30 cellular contexts compared by ENCODE assay signal in the genomic region with DNA sequence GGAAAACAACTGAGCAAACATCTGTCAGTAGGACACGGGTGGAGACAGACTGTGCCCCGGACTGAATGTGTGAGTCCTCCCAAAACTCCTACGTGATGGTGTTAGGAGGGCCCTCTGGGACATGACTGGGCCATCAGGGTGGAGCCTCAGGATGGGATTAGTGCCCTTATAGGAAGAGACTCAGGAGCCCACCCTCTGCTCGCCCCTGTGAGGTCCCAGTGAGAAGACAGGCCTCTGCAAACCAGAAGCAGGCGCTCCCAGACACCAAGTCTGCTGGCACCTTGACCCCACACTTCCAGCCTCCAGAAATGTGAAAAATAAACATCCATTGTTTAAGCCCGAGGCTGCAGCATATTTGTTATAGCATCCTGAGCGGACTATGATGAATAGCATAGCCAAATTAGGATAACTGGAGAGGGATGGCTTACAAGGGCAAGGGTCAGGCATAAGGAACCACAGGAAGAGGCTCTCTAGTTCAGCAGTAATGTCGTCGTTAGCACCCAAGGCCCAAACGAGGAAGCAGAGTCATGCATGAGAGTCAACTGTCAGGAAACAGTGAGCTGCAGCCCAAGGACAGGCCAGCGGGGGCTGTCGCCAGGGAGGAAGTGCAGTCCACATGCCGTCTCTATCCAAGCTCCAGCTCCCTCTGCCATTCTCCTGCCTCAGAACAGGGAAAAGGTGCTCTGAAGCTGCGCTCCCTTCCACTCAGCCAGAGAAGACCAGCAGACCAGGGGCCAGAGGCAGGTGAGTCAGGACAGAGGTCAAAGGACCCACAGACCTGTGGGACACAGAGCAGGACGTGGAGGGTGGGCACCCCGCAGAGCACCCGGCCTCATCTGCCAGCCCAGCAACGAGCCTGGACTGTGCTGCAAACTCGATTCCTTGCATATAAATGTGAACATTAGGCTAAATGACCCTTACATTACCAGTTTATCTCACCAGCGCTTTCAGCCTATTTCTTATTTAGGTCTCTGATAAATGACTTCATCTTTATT. TPM values are rescaled to one million over a fixed set of nuclear protein-coding genes. Genes with fewer than 3 reads are reported as not detected.
A peak's percentile ranks its signal among the peaks of the same experiment; 100 is the strongest.
DNase-seq lines count a peak whose midpoint lies in the region; TF ChIP-seq lines count a peak whose summit lies in the region.
"Had no signal": no experiment of that assay in that cellular context is flagged by ENCODE, and none has a peak within 500 bp of the region (broad histone marks: within the 10 kb centered on the region; RNA-seq: fewer than 3 reads in every experiment).

No MANE protein-coding gene starts in this region.

- 50 to 61% (median 56%) methylated on average over 11 to 20 of the region's 20 CpGs for WGBS in adrenal gland, 4 donors
- WGBS in liver, result 59% methylated on average over 20 of the region's 20 CpGs

- H3K4me3 ChIP-seq in adrenal gland, result no peak overlapping the region
- H3K4me3 ChIP-seq in liver (ENCODE audit: low read depth in 1 of 3, low read length in 3 of 3), result no peak overlapping the region
- H3K4me3 ChIP-seq: dorsolateral prefrontal cortex, GM12878, MG63, skin epidermis had no signal

- intact Hi-C loops in adrenal gland (cut with DNase I), result no loop called here

- no peaks in the 10 kb centered on the region for H3K27me3 ChIP-seq in adrenal gland
- H3K27me3 ChIP-seq in liver (ENCODE audit: control insufficient read depth in 4 of 4, insufficient read depth in 4 of 4, low read length in 3 of 4), result no peaks in the 10 kb centered on the region
- H3K27me3 ChIP-seq: dorsolateral prefrontal cortex, MG63 had no signal

- H3K4me1 ChIP-seq in adrenal gland (replicated peaks in 1 of 2) (no peaks in the 10 kb centered on the region), liver (ENCODE audit: control insufficient read depth in 4 of 4, insufficient read depth in 4 of 4, low read length in 3 of 4) (peaks cover 0 to 3% (median 0%) of the 10 kb centered on the region in 4 donors)

- H3K27ac ChIP-seq in adrenal gland, result peak overlapping the region in 2 of 5 donors; percentile 17 to 29
- no peak overlapping the region for H3K27ac ChIP-seq in liver (ENCODE audit: low read depth in 1 of 2, low read length in 2 of 2)
- H3K27ac ChIP-seq: dorsolateral prefrontal cortex, RWPE1 had no signal

- DNase-seq in CD1c-positive myeloid dendritic cell (ENCODE audit: extremely low spot score) (peak; percentile 1), MV-4-11 (lab: John Stamatoyannopoulos, UW) (peak; percentile 68), adrenal gland (peak in 4 of 7 donors; percentile 18 to 63 (median 32)), NCI-H2081 treated with DMSO at 0.1 percent for 48 hours (lab: John Stamatoyannopoulos, UW) (no peak), HK-2 (ENCODE audit: unreplicated experiment) (no peak)
- DNase-seq in stimulated activated CD8-positive, alpha-beta memory T cell treated with anti-CD3 and anti-CD28 coated beads, Interleukin-4, amount 100 ng/mL, for 48 hours, result no peak
- DNase-seq: ACHN; activated CD8-positive, alpha-beta T cell treated with anti-CD3 and anti-CD28 coated beads for 36 hours; activated effector memory CD4-positive, alpha-beta T cell treated with anti-CD3 and anti-CD28 coated beads, Interleukin-2, amount 50 U/mL, for 16 hours; activated naive CD8-positive, alpha-beta T cell treated with anti-CD3 and anti-CD28 coated beads, Interleukin-2, amount 10 ng/mL, durations not matched to agents 7 days and 5 days; activated T-cell treated with anti-CD3 and anti-CD28 coated beads for 4 hours; C1 segment of cervical spinal cord; Calu3; cerebellar nuclear complex; dorsolateral prefrontal cortex; HCEC 1CT; head of caudate nucleus; IMR-90; kidney glomerular epithelial cell; MG63; naive B cell; NCI-H1694 treated with DMSO at 0.1 percent for 48 hours; NCI-H2171 treated with DMSO at 0.1 percent for 48 hours; NCI-H524; stimulated activated CD4-positive, alpha-beta T cell treated with anti-CD3 and anti-CD28 coated beads, Interleukin-1b, Interleukin-23, amount 100 ng/mL, for 48 hours; T1000 had no signal

- TF ChIP-seq RAD21 in liver (IDR thresholded peaks at IDR 0.05), result no peak

- TF ChIP-seq CTCF in adrenal gland (IDR thresholded peaks at IDR 0.05) (no peak), liver (IDR thresholded peaks at IDR 0.05; ENCODE audit: low read depth, low read length, missing input control) (no peak)

- TF ChIP-seq POLR2A in adrenal gland (IDR thresholded peaks at IDR 0.05), result no peak

- H3K36me3 ChIP-seq in adrenal gland (replicated peaks in 1 of 2) (no peaks in the 10 kb centered on the region), liver (ENCODE audit: control insufficient read depth in 4 of 4, insufficient read depth in 3 of 4, low read depth in 1 of 4, low read length in 3 of 4) (no peaks in the 10 kb centered on the region)
- H3K36me3 ChIP-seq: MG63 had no signal

- H3K9ac ChIP-seq in liver (ENCODE audit: low read depth in 1 of 2, low read length in 2 of 2), result no peak overlapping the region

- H3K9me3 ChIP-seq in adrenal gland (replicated peaks in 1 of 3) (no peaks in the 10 kb centered on the region), liver (ENCODE audit: control insufficient read depth in 4 of 4, low read length in 3 of 4) (no peaks in the 10 kb centered on the region)
- H3K9me3 ChIP-seq: MG63 had no signal

TF ChIP-seq in liver, 16 proteins besides CTCF, POLR2A, EP300 and RAD21:
- no peak for TF ChIP-seq YY1 (IDR thresholded peaks at IDR 0.05)
- no peak for TF ChIP-seq JUND (IDR thresholded peaks at IDR 0.05)
- TF ChIP-seq, protein P1, sequence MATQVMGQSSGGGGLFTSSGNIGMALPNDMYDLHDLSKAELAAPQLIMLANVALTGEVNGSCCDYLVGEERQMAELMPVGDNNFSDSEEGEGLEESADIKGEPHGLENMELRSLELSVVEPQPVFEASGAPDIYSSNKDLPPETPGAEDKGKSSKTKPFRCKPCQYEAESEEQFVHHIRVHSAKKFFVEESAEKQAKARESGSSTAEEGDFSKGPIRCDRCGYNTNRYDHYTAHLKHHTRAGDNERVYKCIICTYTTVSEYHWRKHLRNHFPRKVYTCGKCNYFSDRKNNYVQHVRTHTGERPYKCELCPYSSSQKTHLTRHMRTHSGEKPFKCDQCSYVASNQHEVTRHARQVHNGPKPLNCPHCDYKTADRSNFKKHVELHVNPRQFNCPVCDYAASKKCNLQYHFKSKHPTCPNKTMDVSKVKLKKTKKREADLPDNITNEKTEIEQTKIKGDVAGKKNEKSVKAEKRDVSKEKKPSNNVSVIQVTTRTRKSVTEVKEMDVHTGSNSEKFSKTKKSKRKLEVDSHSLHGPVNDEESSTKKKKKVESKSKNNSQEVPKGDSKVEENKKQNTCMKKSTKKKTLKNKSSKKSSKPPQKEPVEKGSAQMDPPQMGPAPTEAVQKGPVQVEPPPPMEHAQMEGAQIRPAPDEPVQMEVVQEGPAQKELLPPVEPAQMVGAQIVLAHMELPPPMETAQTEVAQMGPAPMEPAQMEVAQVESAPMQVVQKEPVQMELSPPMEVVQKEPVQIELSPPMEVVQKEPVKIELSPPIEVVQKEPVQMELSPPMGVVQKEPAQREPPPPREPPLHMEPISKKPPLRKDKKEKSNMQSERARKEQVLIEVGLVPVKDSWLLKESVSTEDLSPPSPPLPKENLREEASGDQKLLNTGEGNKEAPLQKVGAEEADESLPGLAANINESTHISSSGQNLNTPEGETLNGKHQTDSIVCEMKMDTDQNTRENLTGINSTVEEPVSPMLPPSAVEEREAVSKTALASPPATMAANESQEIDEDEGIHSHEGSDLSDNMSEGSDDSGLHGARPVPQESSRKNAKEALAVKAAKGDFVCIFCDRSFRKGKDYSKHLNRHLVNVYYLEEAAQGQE (IDR thresholded peaks at IDR 0.05), result no peak
- peak; percentile 13 for TF ChIP-seq SP1 (IDR thresholded peaks at IDR 0.05)
- TF ChIP-seq FOXA1 (IDR thresholded peaks at IDR 0.05), result no peak
- peak; percentile 95 for TF ChIP-seq NR2F2 (IDR thresholded peaks at IDR 0.05)
- TF ChIP-seq GABPA (IDR thresholded peaks at IDR 0.05 in 1 of 2, conservative IDR thresholded peaks at IDR 0.05 in 1 of 2), result no peak
- TF ChIP-seq FOXA2 (IDR thresholded peaks at IDR 0.05), result no peak
- TF ChIP-seq, protein P2, sequence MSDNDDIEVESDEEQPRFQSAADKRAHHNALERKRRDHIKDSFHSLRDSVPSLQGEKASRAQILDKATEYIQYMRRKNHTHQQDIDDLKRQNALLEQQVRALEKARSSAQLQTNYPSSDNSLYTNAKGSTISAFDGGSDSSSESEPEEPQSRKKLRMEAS (IDR thresholded peaks at IDR 0.05), result no peak
- no peak for TF ChIP-seq EGR1 (IDR thresholded peaks at IDR 0.05; ENCODE audit: low read depth in 2 of 2)
- TF ChIP-seq, protein P3, sequence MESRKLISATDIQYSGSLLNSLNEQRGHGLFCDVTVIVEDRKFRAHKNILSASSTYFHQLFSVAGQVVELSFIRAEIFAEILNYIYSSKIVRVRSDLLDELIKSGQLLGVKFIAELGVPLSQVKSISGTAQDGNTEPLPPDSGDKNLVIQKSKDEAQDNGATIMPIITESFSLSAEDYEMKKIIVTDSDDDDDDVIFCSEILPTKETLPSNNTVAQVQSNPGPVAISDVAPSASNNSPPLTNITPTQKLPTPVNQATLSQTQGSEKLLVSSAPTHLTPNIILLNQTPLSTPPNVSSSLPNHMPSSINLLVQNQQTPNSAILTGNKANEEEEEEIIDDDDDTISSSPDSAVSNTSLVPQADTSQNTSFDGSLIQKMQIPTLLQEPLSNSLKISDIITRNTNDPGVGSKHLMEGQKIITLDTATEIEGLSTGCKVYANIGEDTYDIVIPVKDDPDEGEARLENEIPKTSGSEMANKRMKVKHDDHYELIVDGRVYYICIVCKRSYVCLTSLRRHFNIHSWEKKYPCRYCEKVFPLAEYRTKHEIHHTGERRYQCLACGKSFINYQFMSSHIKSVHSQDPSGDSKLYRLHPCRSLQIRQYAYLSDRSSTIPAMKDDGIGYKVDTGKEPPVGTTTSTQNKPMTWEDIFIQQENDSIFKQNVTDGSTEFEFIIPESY (IDR thresholded peaks at IDR 0.05), result no peak
- TF ChIP-seq TAF1 (conservative IDR thresholded peaks at IDR 0.05), result peak; percentile 15

RNA-seq across cellular contexts. Expression of a gene that starts 50.5 kb away (rescaled TPM):
- total RNA-seq in adrenal gland (10 to 100 TPM in 3 of 8 donors, 1 to 10 TPM in 5; 2.2 to 16.2 (median 3.2) TPM), liver (1 to 10 TPM in 1 of 2 donors, under 1 TPM in 1; 0.75 to 1.9 TPM)
- polyA plus RNA-seq in adrenal gland (10 to 100 TPM in 1 of 3 donors, 1 to 10 TPM in 2; 3.3 to 10.8 (median 8.4) TPM), liver (1 to 10 TPM in 1 of 2 donors, under 1 TPM in 1; 0.96 to 1.2 TPM)
- total RNA-seq: GM12878, IMR-90 had no signal

Comparison
In these comparisons a context has a peak if more than half of its experiments do, and no peak if none do; other contexts are left out.
1. DNase-seq: peak in CD1c-positive myeloid dendritic cell (single experiment), MV-4-11 (single experiment) and adrenal gland (4 of 7); none in NCI-H2081 treated with DMSO at 0.1 percent for 48 hours (single experiment), HK-2 (single experiment) and stimulated activated CD8-positive, alpha-beta memory T cell treated with anti-CD3 and anti-CD28 coated beads, Interleukin-4, amount 100 ng/mL, for 48 hours (single experiment).